In the genomic region with DNA sequence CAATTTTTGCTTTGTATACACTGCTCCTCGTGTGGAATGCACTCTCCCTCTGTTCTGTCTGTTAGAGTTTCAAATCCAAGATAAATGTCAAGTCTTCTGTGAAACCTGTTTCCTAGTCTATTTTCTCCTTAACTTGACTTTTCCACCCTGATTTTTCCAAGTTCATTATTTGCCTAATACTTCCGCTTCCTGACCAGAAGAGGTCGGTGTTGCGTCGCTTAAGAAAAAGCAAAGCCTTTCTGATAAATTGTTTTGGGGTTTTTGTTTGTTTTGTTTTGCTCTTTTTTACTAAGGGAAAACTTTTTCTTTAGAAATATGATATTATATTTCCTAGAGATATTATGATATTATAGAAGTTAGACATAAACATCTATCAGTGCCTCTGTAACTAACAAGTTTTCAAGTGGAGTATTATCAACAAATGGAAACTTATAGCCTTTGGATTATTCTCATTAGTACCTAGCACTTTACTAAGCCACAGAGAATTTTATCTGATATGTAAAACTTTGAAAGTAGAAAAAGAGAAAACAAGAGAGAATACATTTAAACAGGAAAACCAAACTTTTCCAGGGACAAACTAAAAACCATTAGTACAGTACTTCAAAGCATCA, we compare ENCODE assay signal across 1 cellular context.
TF ChIP-seq lines count a peak whose summit lies in the region.

No MANE protein-coding gene starts in this region.

TF ChIP-seq in IMR-90, 13 proteins besides CTCF, POLR2A, EP300 and RAD21:
- TF ChIP-seq SMC3 (IDR thresholded peaks at IDR 0.05; ENCODE audit: low read depth, low read length) (peak; percentile 73), NFE2L2 (IDR thresholded peaks at IDR 0.05; ENCODE audit: low read depth, low read length) (no peak)
